Comparison of ENCODE assay signal across 32 cellular contexts in genomic region chr10:58546137-58546536, GRCh38. TPM values are rescaled to one million over a fixed set of nuclear protein-coding genes. Genes with fewer than 3 reads are reported as not detected.
"Had no signal": no experiment of that assay in that cellular context is flagged by ENCODE, and none has a peak within 500 bp of the region (broad histone marks: within the 10 kb centered on the region; RNA-seq: fewer than 3 reads in every experiment).

No MANE protein-coding gene starts in this region.

- H3K27ac Mint-ChIP-seq: activated naive CD4-positive, alpha-beta T cell treated with anti-CD3 and anti-CD28 coated beads for 36 hours; activated naive CD8-positive, alpha-beta T cell treated with anti-CD3 and anti-CD28 coated beads for 36 hours; activated T-helper 1 cell treated with anti-CD3 and anti-CD28 coated beads, Interleukin-12 subunit alpha, Interleukin-12 subunit beta, Interleukin-2, Interleukin-4 antibody, amounts not matched to agents 30 ng/mL and 10 ng/mL and 1 ng/mL, durations not matched to agents 14 hours and 24 hours and 36 hours; immature natural killer cell; stimulated activated memory B cell treated with anti-CD40 and anti-IgM and Interleukin-4, amounts not matched to agents 10 μg/mL and 1 μg/mL and 100 μg/mL, for 72 hours; stimulated activated naive CD8-positive, alpha-beta T cell treated with anti-CD3 and anti-CD28 coated beads, Interleukin-15, amount 100 ng/mL, for 72 hours had no signal

- FAIRE-seq: small intestine had no signal

- H3K27me3 Mint-ChIP-seq: stimulated activated memory B cell treated with anti-CD40 and anti-IgM and Interleukin-4, amounts not matched to agents 10 μg/mL and 1 μg/mL and 100 μg/mL, for 72 hours; stimulated activated naive CD8-positive, alpha-beta T cell treated with anti-CD3 and anti-CD28 coated beads, Interleukin-15, amount 100 ng/mL, for 72 hours had no signal

- H3K27ac ChIP-seq: dorsolateral prefrontal cortex, lower lobe of right lung, sigmoid colon, thyroid gland, upper lobe of left lung, vagina, VCaP had no signal

- H3K4me1 Mint-ChIP-seq: activated naive CD8-positive, alpha-beta T cell treated with anti-CD3 and anti-CD28 coated beads for 36 hours; immature natural killer cell; stimulated activated memory B cell treated with anti-CD40 and anti-IgM and Interleukin-4, amounts not matched to agents 10 μg/mL and 1 μg/mL and 100 μg/mL, for 72 hours; stimulated activated naive CD8-positive, alpha-beta T cell treated with anti-CD3 and anti-CD28 coated beads, Interleukin-15, amount 100 ng/mL, for 72 hours had no signal

- H3K36me3 ChIP-seq: lower lobe of right lung, sigmoid colon, thyroid gland, upper lobe of left lung, vagina had no signal

- H3K9me3 ChIP-seq: lower lobe of right lung, sigmoid colon, thyroid gland, upper lobe of left lung, vagina had no signal

- H3K27me3 ChIP-seq: dorsolateral prefrontal cortex, sigmoid colon, thyroid gland, upper lobe of left lung, vagina had no signal

- ATAC-seq: lower lobe of right lung; stimulated activated memory B cell treated with anti-CD40 and anti-IgM and Interleukin-4, amounts not matched to agents 10 μg/mL and 1 μg/mL and 100 μg/mL, for 72 hours; stimulated activated naive CD8-positive, alpha-beta T cell treated with anti-CD3 and anti-CD28 coated beads, Interleukin-15, amount 100 ng/mL, for 72 hours had no signal

- H3K4me3 Mint-ChIP-seq: activated naive CD4-positive, alpha-beta T cell treated with anti-CD3 and anti-CD28 coated beads for 36 hours; activated naive CD8-positive, alpha-beta T cell treated with anti-CD3 and anti-CD28 coated beads for 36 hours; activated T-helper 1 cell treated with anti-CD3 and anti-CD28 coated beads, Interleukin-12 subunit alpha, Interleukin-12 subunit beta, Interleukin-2, Interleukin-4 antibody, amounts not matched to agents 30 ng/mL and 10 ng/mL and 1 ng/mL, durations not matched to agents 14 hours and 24 hours and 36 hours; immature natural killer cell; nephron; stimulated activated memory B cell treated with anti-CD40 and anti-IgM and Interleukin-4, amounts not matched to agents 10 μg/mL and 1 μg/mL and 100 μg/mL, for 72 hours; stimulated activated naive CD8-positive, alpha-beta T cell treated with anti-CD3 and anti-CD28 coated beads, Interleukin-15, amount 100 ng/mL, for 72 hours had no signal

- H3K36me3 Mint-ChIP-seq: activated naive CD8-positive, alpha-beta T cell treated with anti-CD3 and anti-CD28 coated beads for 36 hours; immature natural killer cell; stimulated activated memory B cell treated with anti-CD40 and anti-IgM and Interleukin-4, amounts not matched to agents 10 μg/mL and 1 μg/mL and 100 μg/mL, for 72 hours had no signal

- DNase-seq: activated CD4-positive, alpha-beta T cell treated with anti-CD3 and anti-CD28 coated beads for 4 hours; activated CD4-positive, alpha-beta T cell treated with anti-CD3 and anti-CD28 coated beads, Interleukin-2, amount 50 U/mL, for 48 hours; activated CD8-positive, alpha-beta memory T cell treated with anti-CD3 and anti-CD28 coated beads, Interleukin-2, amount 50 U/mL, for 4 hours; activated effector memory CD4-positive, alpha-beta T cell treated with anti-CD3 and anti-CD28 coated beads, Interleukin-2, amount 50 U/mL, for 16 hours; activated naive CD4-positive, alpha-beta T cell treated with anti-CD3 and anti-CD28 coated beads for 36 hours; activated naive CD8-positive, alpha-beta T cell treated with anti-CD3 and anti-CD28 coated beads for 36 hours; activated T-cell treated with anti-CD3 and anti-CD28 coated beads, Interleukin-2, amount 50 U/mL, for 1 hour; cerebellar nuclear complex; dorsolateral prefrontal cortex; effector memory CD4-positive, alpha-beta T cell; head of caudate nucleus; hypothalamus; immature natural killer cell; lower lobe of right lung; posterior cingulate gyrus; retina; sigmoid colon; small intestine; stimulated activated CD4-positive, alpha-beta T cell treated with anti-CD3 and anti-CD28 coated beads, Interleukin-4, amount 100 ng/mL, for 4 hours; stimulated activated CD8-positive, alpha-beta memory T cell treated with anti-CD3 and anti-CD28 coated beads, Interleukin-4, amount 100 ng/mL, for 48 hours; stimulated activated naive CD8-positive, alpha-beta T cell treated with anti-CD3 and anti-CD28 coated beads, Interleukin-15, amount 100 ng/mL, for 72 hours; substantia nigra; thyroid gland; upper lobe of left lung had no signal

- H3K9me3 Mint-ChIP-seq: activated naive CD4-positive, alpha-beta T cell treated with anti-CD3 and anti-CD28 coated beads for 36 hours; activated naive CD8-positive, alpha-beta T cell treated with anti-CD3 and anti-CD28 coated beads for 36 hours; activated T-helper 1 cell treated with anti-CD3 and anti-CD28 coated beads, Interleukin-12 subunit alpha, Interleukin-12 subunit beta, Interleukin-2, Interleukin-4 antibody, amounts not matched to agents 30 ng/mL and 10 ng/mL and 1 ng/mL, durations not matched to agents 14 hours and 24 hours and 36 hours; immature natural killer cell; stimulated activated memory B cell treated with anti-CD40 and anti-IgM and Interleukin-4, amounts not matched to agents 10 μg/mL and 1 μg/mL and 100 μg/mL, for 72 hours; stimulated activated naive CD8-positive, alpha-beta T cell treated with anti-CD3 and anti-CD28 coated beads, Interleukin-15, amount 100 ng/mL, for 72 hours had no signal

- H3K4me1 ChIP-seq: lower lobe of right lung, sigmoid colon, thyroid gland, upper lobe of left lung, vagina had no signal

- H3K4me3 ChIP-seq: coronary artery, dorsolateral prefrontal cortex, lower lobe of right lung, sigmoid colon, thyroid gland, upper lobe of left lung, vagina had no signal

RNA-seq across cellular contexts. Expression of gene BICC1, which starts 33.5 kb away (rescaled TPM):
- total RNA-seq: activated CD8-positive, alpha-beta memory T cell treated with anti-CD3 and anti-CD28 coated beads for 36 hours; activated naive CD4-positive, alpha-beta T cell treated with anti-CD3 and anti-CD28 coated beads for 36 hours; T-helper 1 cell treated with Interleukin-12 subunit alpha and Interleukin-12 subunit beta and Interleukin-4 antibody, amounts not matched to agents 30 ng/mL and 1 ng/mL, for 36 hours had no signal
